10 cellular contexts compared by ENCODE assay signal in genomic region chr13:46170687-46171086, GRCh38. TPM values are rescaled to one million over a fixed set of nuclear protein-coding genes. Genes with fewer than 3 reads are reported as not detected.
DNase-seq lines count a peak whose midpoint lies in the region; ATAC-seq and TF ChIP-seq lines count a peak whose summit lies in the region.
"Had no signal": no experiment of that assay in that cellular context is flagged by ENCODE, and none has a peak within 500 bp of the region (broad histone marks: within the 10 kb centered on the region; RNA-seq: fewer than 3 reads in every experiment).

No MANE protein-coding gene starts in this region.

- H3K27ac ChIP-seq in naive thymus-derived CD4-positive, alpha-beta T cell (ENCODE audit: low read depth, low read length), result peak overlapping the region; percentile 82
- H3K27ac ChIP-seq: SK-N-MC had no signal

- peak overlapping the region; percentile 87 for H3K27ac Mint-ChIP-seq in activated naive CD8-positive, alpha-beta T cell treated with anti-CD3 and anti-CD28 coated beads for 36 hours
- peak overlapping the region; percentile 86 to 95 (median 89) for H3K27ac Mint-ChIP-seq in naive thymus-derived CD4-positive, alpha-beta T cell

- no peaks in the 10 kb centered on the region for H3K9me3 Mint-ChIP-seq in activated naive CD8-positive, alpha-beta T cell treated with anti-CD3 and anti-CD28 coated beads for 36 hours
- H3K9me3 Mint-ChIP-seq in naive thymus-derived CD4-positive, alpha-beta T cell, result no peaks in the 10 kb centered on the region

- TF ChIP-seq CTCF in Loucy (conservative IDR thresholded peaks at IDR 0.05; ENCODE audit: low read length), result peak; percentile 32

- CTCF ChIA-PET in naive thymus-derived CD4-positive, alpha-beta T cell (lab: Charles Lee), result interaction anchor here (0.6 to 3.9 kb wide), 8 partner anchors 9 to 130 kb away, joined by 3 to 24 read pairs (median 4); no protein-coding TSS in a partner anchor

- peaks cover 32% of the 10 kb centered on the region; the same call in 1 of the 2 replicates for H3K36me3 ChIP-seq in Loucy (ENCODE audit: insufficient read depth, low read length)
- H3K36me3 ChIP-seq in naive thymus-derived CD4-positive, alpha-beta T cell (ENCODE audit: control insufficient read depth in 2 of 3, insufficient read depth in 3 of 3, low read length in 3 of 3), result peaks cover 0 to 4% (median 0%) of the 10 kb centered on the region in 3 experiments

- H3K27me3 Mint-ChIP-seq in activated naive CD8-positive, alpha-beta T cell treated with anti-CD3 and anti-CD28 coated beads for 36 hours, result no peaks in the 10 kb centered on the region
- no peaks in the 10 kb centered on the region for H3K27me3 Mint-ChIP-seq in naive thymus-derived CD4-positive, alpha-beta T cell

- H3K9ac ChIP-seq in Loucy (ENCODE audit: low read depth, low read length, poor library complexity, severe bottlenecking), result peak overlapping the region; percentile 31

- peak overlapping the region; percentile 86 for H3K4me3 ChIP-seq in Loucy (ENCODE audit: low read length, poor library complexity, severe bottlenecking)
- H3K4me3 ChIP-seq in naive thymus-derived CD4-positive, alpha-beta T cell (ENCODE audit: low read length), result peak overlapping the region; percentile 50
- H3K4me3 ChIP-seq: SK-N-MC had no signal

- intact Hi-C loops in naive thymus-derived CD4-positive, alpha-beta T cell (cut with micrococcal nuclease), result loop anchor here (1.0 to 5.0 kb wide), 3 partner anchors 9 to 42 kb away; partner anchors contain the start of gene LRRC63 (in 1 of the 2)

- peaks cover 100% of the 10 kb centered on the region for H4K20me1 ChIP-seq in Loucy (ENCODE audit: insufficient read depth, low read length, poor library complexity, severe bottlenecking)

- H3K27me3 ChIP-seq in Loucy (ENCODE audit: insufficient read depth, low read length, poor library complexity, severe bottlenecking), result no peaks in the 10 kb centered on the region
- no peaks in the 10 kb centered on the region for H3K27me3 ChIP-seq in naive thymus-derived CD4-positive, alpha-beta T cell (ENCODE audit: control insufficient read depth in 2 of 2, insufficient read depth in 2 of 2, low read length in 2 of 2)

- POLR2A ChIA-PET in naive thymus-derived CD4-positive, alpha-beta T cell (lab: Charles Lee), result interaction anchor here (1.0 to 9.8 kb wide), 7 partner anchors 9 to 125 kb away, joined by 3 to 117 read pairs (median 8); partner anchors contain the start of gene LCP1

- peaks cover 11% of the 10 kb centered on the region; the same call in 1 of the 2 replicates for H3F3A ChIP-seq in Loucy (ENCODE audit: low read depth)

- no peak overlapping the region for H2AFZ ChIP-seq in Loucy (ENCODE audit: low read length)

- peaks cover 96% of the 10 kb centered on the region for H3K4me1 Mint-ChIP-seq in activated naive CD8-positive, alpha-beta T cell treated with anti-CD3 and anti-CD28 coated beads for 36 hours
- peaks cover 92 to 100% (median 96%) of the 10 kb centered on the region in 7 donors for H3K4me1 Mint-ChIP-seq in naive thymus-derived CD4-positive, alpha-beta T cell

- peaks cover 78% of the 10 kb centered on the region for H3K36me3 Mint-ChIP-seq in activated naive CD8-positive, alpha-beta T cell treated with anti-CD3 and anti-CD28 coated beads for 36 hours
- H3K36me3 Mint-ChIP-seq in naive thymus-derived CD4-positive, alpha-beta T cell, result peaks cover 0 to 53% (median 9%) of the 10 kb centered on the region in 5 donors

- no peaks in the 10 kb centered on the region for H3K9me3 ChIP-seq in Loucy (ENCODE audit: insufficient read depth, low read depth, low read length)
- no peaks in the 10 kb centered on the region for H3K9me3 ChIP-seq in naive thymus-derived CD4-positive, alpha-beta T cell (ENCODE audit: control insufficient read depth in 2 of 3, low read length in 3 of 3)

- peaks cover 99% of the 10 kb centered on the region for H3K4me1 ChIP-seq in Loucy (ENCODE audit: insufficient read depth, low read length, poor library complexity, severe bottlenecking)
- peaks cover 96% of the 10 kb centered on the region in 2 donors for H3K4me1 ChIP-seq in naive thymus-derived CD4-positive, alpha-beta T cell (ENCODE audit: control insufficient read depth in 2 of 2, insufficient read depth in 2 of 2, low read length in 2 of 2)

- H3K9me2 ChIP-seq in Loucy (replicated peaks; ENCODE audit: low read depth, low read length), result no peaks in the 10 kb centered on the region

- peak overlapping the region; percentile 74 for H3K4me3 Mint-ChIP-seq in activated naive CD8-positive, alpha-beta T cell treated with anti-CD3 and anti-CD28 coated beads for 36 hours
- H3K4me3 Mint-ChIP-seq in naive thymus-derived CD4-positive, alpha-beta T cell, result peak overlapping the region; percentile 73 to 99 (median 82)

- peak; percentile 20 for DNase-seq in ELR (ENCODE audit: low read depth)
- no peak for DNase-seq in activated naive CD8-positive, alpha-beta T cell treated with anti-CD3 and anti-CD28 coated beads for 36 hours
- DNase-seq in naive thymus-derived CD4-positive, alpha-beta T cell, result peak in 6 of 9 donors; percentile 43 to 62 (median 56)
- no peak for DNase-seq in SK-N-DZ (ENCODE audit: low spot score)
- no peak for DNase-seq in HuH-7.5 (ENCODE audit: low spot score)
- no peak for DNase-seq in occipital lobe (lab: John Stamatoyannopoulos, UW)
- DNase-seq in HCEC 1CT, result no peak

- peaks cover 100% of the 10 kb centered on the region for H3K79me2 ChIP-seq in Loucy (ENCODE audit: insufficient read depth, low read length)

- peak overlapping the region; percentile 98 for H3K4me2 ChIP-seq in Loucy (ENCODE audit: low read depth, low read length, poor library complexity, severe bottlenecking)

- ATAC-seq in naive thymus-derived CD4-positive, alpha-beta T cell, result peak; percentile 31

RNA-seq across cellular contexts. Expression of gene LCP1, which starts 11.3 kb away (rescaled TPM):
- 100 to 1,000 TPM; 886 to 901 TPM for total RNA-seq in activated naive CD8-positive, alpha-beta T cell treated with anti-CD3 and anti-CD28 coated beads for 36 hours
- total RNA-seq in naive thymus-derived CD4-positive, alpha-beta T cell, result 100 to 1,000 TPM; 293 to 989 (median 355) TPM
- polyA plus RNA-seq in naive thymus-derived CD4-positive, alpha-beta T cell, result 100 to 1,000 TPM; 764 to 902 TPM
- 7.0 and 7.2 TPM in 2 replicates for polyA plus RNA-seq in SK-N-DZ (2014; cell fraction: cytosol; rRNA removed)
- 2.6 and 5.3 TPM in 2 replicates for polyA plus RNA-seq in SK-N-DZ (2014; cell fraction: nucleus; rRNA removed)
- 8.0 TPM for total RNA-seq in occipital lobe

RNA-seq across cellular contexts. Expression of gene LRRC63, which starts 41.0 kb away (rescaled TPM):
- under 1 TPM; 0.14 to 0.56 TPM for total RNA-seq in activated naive CD8-positive, alpha-beta T cell treated with anti-CD3 and anti-CD28 coated beads for 36 hours
- total RNA-seq in naive thymus-derived CD4-positive, alpha-beta T cell, result under 1 TPM; 0.19 to 0.80 (median 0.49) TPM
- polyA plus RNA-seq in naive thymus-derived CD4-positive, alpha-beta T cell, result under 1 TPM in 1 of 2 donors, not detected in 1; 0.31 TPM
- polyA plus RNA-seq in SK-N-DZ (2014; cell fraction: cytosol; rRNA removed), result 0.54 and 0.90 TPM in 2 replicates
- polyA plus RNA-seq in SK-N-DZ (2014; cell fraction: nucleus; rRNA removed), result 2.0 and 2.4 TPM in 2 replicates
- 2.0 TPM for total RNA-seq in occipital lobe
- total RNA-seq: MCF 10A had no signal

Comparison
In these comparisons a context has a peak if more than half of its experiments do, and no peak if none do; other contexts are left out.
1. DNase-seq: peak in ELR (single experiment) and naive thymus-derived CD4-positive, alpha-beta T cell (6 of 9); none in activated naive CD8-positive, alpha-beta T cell treated with anti-CD3 and anti-CD28 coated beads for 36 hours (single experiment), SK-N-DZ (single experiment), HuH-7.5 (single experiment), occipital lobe (single experiment) and HCEC 1CT (single experiment).
2. RNA of gene LCP1, which starts 11.3 kb away (total RNA-seq): 886 to 901 TPM in activated naive CD8-positive, alpha-beta T cell treated with anti-CD3 and anti-CD28 coated beads for 36 hours and 293 to 989 TPM in naive thymus-derived CD4-positive, alpha-beta T cell; 8.0 TPM in occipital lobe (single experiment); every median in the first group is over 10 times any median in the second.